ENCODE assay signal across 27 cellular contexts in genomic region chr6:105452376-105452775, GRCh38. TPM values are rescaled to one million over a fixed set of nuclear protein-coding genes. Genes with fewer than 3 reads are reported as not detected.
DNase-seq lines count a peak whose midpoint lies in the region; ATAC-seq and FAIRE-seq lines count a peak whose summit lies in the region.
"Had no signal": no experiment of that assay in that cellular context is flagged by ENCODE, and none has a peak within 500 bp of the region (broad histone marks: within the 10 kb centered on the region; RNA-seq: fewer than 3 reads in every experiment).

No MANE protein-coding gene starts in this region.

- H3K27me3 Mint-ChIP-seq in CD4-positive, CD25-positive, alpha-beta regulatory T cell, result peaks cover 8% of the 10 kb centered on the region
- no peaks in the 10 kb centered on the region for H3K27me3 Mint-ChIP-seq in naive thymus-derived CD8-positive, alpha-beta T cell

- H3K9me3 Mint-ChIP-seq in CD4-positive, CD25-positive, alpha-beta regulatory T cell, result peaks cover 0 to 5% (median 2%) of the 10 kb centered on the region in 7 donors
- peaks cover 0 to 6% (median 0%) of the 10 kb centered on the region in 9 donors for H3K9me3 Mint-ChIP-seq in naive thymus-derived CD8-positive, alpha-beta T cell
- H3K9me3 Mint-ChIP-seq: activated naive CD4-positive, alpha-beta T cell treated with anti-CD3 and anti-CD28 coated beads for 36 hours had no signal

- H3K4me1 Mint-ChIP-seq in CD4-positive, CD25-positive, alpha-beta regulatory T cell, result peaks cover 11 to 46% (median 24%) of the 10 kb centered on the region in 4 donors
- H3K4me1 Mint-ChIP-seq in naive thymus-derived CD8-positive, alpha-beta T cell, result peaks cover 12 to 31% (median 22%) of the 10 kb centered on the region in 4 donors

- H3K9me3 ChIP-seq in CD4-positive, CD25-positive, alpha-beta regulatory T cell (ENCODE audit: control insufficient read depth in 2 of 2, low read length in 2 of 2), result no peaks in the 10 kb centered on the region
- H3K9me3 ChIP-seq: esophagus squamous epithelium, psoas muscle, thoracic aorta had no signal

- peak overlapping the region in 2 of 3 donors; percentile 85 to 93 for H3K27ac Mint-ChIP-seq in CD4-positive, CD25-positive, alpha-beta regulatory T cell
- H3K27ac Mint-ChIP-seq in naive thymus-derived CD8-positive, alpha-beta T cell, result peak overlapping the region in 9 of 10 donors; percentile 86 to 96 (median 93)
- H3K27ac Mint-ChIP-seq: activated naive CD4-positive, alpha-beta T cell treated with anti-CD3 and anti-CD28 coated beads for 36 hours; T-helper 1 cell treated with Interleukin-12 subunit alpha and Interleukin-12 subunit beta and Interleukin-4 antibody, amounts not matched to agents 30 μg/mL and 1 μg/mL, for 36 hours had no signal

- no peak for ATAC-seq in CD4-positive, CD25-positive, alpha-beta regulatory T cell (ENCODE audit: low read depth in 2 of 2)
- ATAC-seq in naive thymus-derived CD8-positive, alpha-beta T cell, result no peak
- ATAC-seq: left colon, psoas muscle had no signal

- H3K36me3 ChIP-seq in CD4-positive, CD25-positive, alpha-beta regulatory T cell (ENCODE audit: control insufficient read depth, insufficient read depth, low read length), result no peaks in the 10 kb centered on the region
- H3K36me3 ChIP-seq: esophagus squamous epithelium, thoracic aorta had no signal

- POLR2A ChIA-PET in naive thymus-derived CD8-positive, alpha-beta T cell (lab: Charles Lee), result no interaction called here

- peak overlapping the region; percentile 88 for H3K4me3 ChIP-seq in CD4-positive, CD25-positive, alpha-beta regulatory T cell (ENCODE audit: low read depth, low read length)
- H3K4me3 ChIP-seq: esophagus squamous epithelium, hepatocyte, psoas muscle, thoracic aorta had no signal

- no peaks in the 10 kb centered on the region for H3K27me3 ChIP-seq in CD4-positive, CD25-positive, alpha-beta regulatory T cell (ENCODE audit: control insufficient read depth, insufficient read depth, low read length)
- H3K27me3 ChIP-seq: esophagus squamous epithelium, hepatocyte had no signal

- H3K36me3 Mint-ChIP-seq in CD4-positive, CD25-positive, alpha-beta regulatory T cell, result peaks cover 5% of the 10 kb centered on the region
- H3K36me3 Mint-ChIP-seq in naive thymus-derived CD8-positive, alpha-beta T cell, result no peaks in the 10 kb centered on the region
- H3K36me3 Mint-ChIP-seq: IgD-negative memory B cell had no signal

- no peak for FAIRE-seq in GM19239 (lab: Jason Lieb, UNC)
- FAIRE-seq: frontal cortex, GM12891, H54, urothelium cell line had no signal

- H3K27ac ChIP-seq in CD4-positive, CD25-positive, alpha-beta regulatory T cell (ENCODE audit: insufficient read depth, low read length, poor library complexity, severe bottlenecking), result peak overlapping the region; percentile 78
- peak overlapping the region; percentile 72 for H3K27ac ChIP-seq in angular gyrus (ENCODE audit: low read depth, low read length)
- H3K27ac ChIP-seq: hepatocyte, psoas muscle, thoracic aorta had no signal

- H3K4me1 ChIP-seq in CD4-positive, CD25-positive, alpha-beta regulatory T cell (ENCODE audit: control insufficient read depth, insufficient read depth, low read length, poor library complexity, severe bottlenecking), result peaks cover 30% of the 10 kb centered on the region
- H3K4me1 ChIP-seq: esophagus squamous epithelium, psoas muscle had no signal

- no peak for DNase-seq in CD4-positive, CD25-positive, alpha-beta regulatory T cell
- DNase-seq in HT1080 (ENCODE audit: low read depth) (peak; percentile 15), H4 (ENCODE audit: low spot score) (no peak), NOMO-1 treated with DMSO at 0.1 percent for 48 hours (lab: John Stamatoyannopoulos, UW; ENCODE audit: unreplicated experiment) (no peak), GM19239 (ENCODE audit: insufficient read length, low spot score) (no peak), NCI-H524 (lab: John Stamatoyannopoulos, UW) (no peak)
- no peak for DNase-seq in naive thymus-derived CD8-positive, alpha-beta T cell
- DNase-seq: activated naive CD4-positive, alpha-beta T cell treated with anti-CD3 and anti-CD28 coated beads for 36 hours; C1 segment of cervical spinal cord; esophagus squamous epithelium; left colon; NCI-H1092 treated with DMSO at 0.1 percent for 48 hours; NCI-H1930; NCI-H526; nucleus accumbens; psoas muscle; stimulated activated CD4-positive, alpha-beta T cell treated with anti-CD3 and anti-CD28 coated beads, Interleukin-15, amount 100 ng/mL, for 24 hours; stimulated activated naive CD4-positive, alpha-beta T cell treated with Interleukin-2 at 50 U/mL for 16 hours had no signal

- H3K4me3 Mint-ChIP-seq in CD4-positive, CD25-positive, alpha-beta regulatory T cell, result no peak overlapping the region
- H3K4me3 Mint-ChIP-seq in naive thymus-derived CD8-positive, alpha-beta T cell, result peak overlapping the region in 1 of 10 donors; percentile 64
- H3K4me3 Mint-ChIP-seq: activated naive CD4-positive, alpha-beta T cell treated with anti-CD3 and anti-CD28 coated beads for 36 hours; T-helper 1 cell treated with Interleukin-12 subunit alpha and Interleukin-12 subunit beta and Interleukin-4 antibody, amounts not matched to agents 30 μg/mL and 1 μg/mL, for 36 hours had no signal

RNA-seq across cellular contexts. Expression of gene PREP, which starts 49.5 kb away (rescaled TPM):
- 33.8 TPM for total RNA-seq in CD4-positive, CD25-positive, alpha-beta regulatory T cell
- 10 to 100 TPM; 40.8 to 49.7 (median 41.8) TPM for polyA plus RNA-seq in CD4-positive, CD25-positive, alpha-beta regulatory T cell
- total RNA-seq in HT1080 (2014; rRNA removed; shearing (Covaris generic)), result 25.4 and 42.4 TPM in 2 replicates
- polyA plus RNA-seq in HT1080 (2015; cell fraction: cytosol; rRNA removed), result 45.2 and 53.1 TPM in 2 replicates
- 73.0 and 83.2 TPM in 2 replicates for polyA plus RNA-seq in HT1080 (2015; cell fraction: nucleus; rRNA removed)
- 10 to 100 TPM; 27.0 to 29.4 TPM for total RNA-seq in naive thymus-derived CD8-positive, alpha-beta T cell
- polyA plus RNA-seq in naive thymus-derived CD8-positive, alpha-beta T cell, result 10 to 100 TPM; 28.5 to 40.9 (median 31.9) TPM
- 10.5 and 12.2 TPM in 2 replicates for total RNA-seq in H4 (2014; rRNA removed; shearing (Covaris generic))
